8 cellular contexts compared by ENCODE assay signal in genomic region chr10:79070091-79070610, GRCh38. TPM values are rescaled to one million over a fixed set of nuclear protein-coding genes. Genes with fewer than 3 reads are reported as not detected.
DNase-seq lines count a peak whose midpoint lies in the region; ATAC-seq and TF ChIP-seq lines count a peak whose summit lies in the region.

No MANE protein-coding gene starts in this region.

- peak overlapping the region; percentile 83 to 95 for H3K4me3 ChIP-seq in duodenal mucosa (ENCODE audit: low read depth in 1 of 2, low read length in 2 of 2)
- peak overlapping the region; percentile 87 for H3K4me3 ChIP-seq in upper lobe of right lung

- peak overlapping the region; percentile 91 for H3K27ac ChIP-seq in duodenal mucosa (ENCODE audit: low read depth, low read length)
- peak overlapping the region; percentile 94 for H3K27ac ChIP-seq in upper lobe of right lung

- H3K27me3 ChIP-seq in duodenal mucosa (ENCODE audit: control insufficient read depth in 1 of 2, insufficient read depth in 2 of 2, low read length in 2 of 2) = no peaks in the 10 kb centered on the region
- no peaks in the 10 kb centered on the region for H3K27me3 ChIP-seq in upper lobe of right lung

- in situ Hi-C loops in Caki2 (cut with HindIII; ENCODE audit: low pct_unique_long_range_greater_than_20kb, low sequenced_read_pairs) = no loop called here

- ATAC-seq in upper lobe of right lung (peak; percentile 3), HG02678 (IDR thresholded peaks at IDR 0.05; ENCODE audit: unreplicated experiment) (no peak), HG03196 (IDR thresholded peaks at IDR 0.05; ENCODE audit: unreplicated experiment) (no peak), GM19035 (IDR thresholded peaks at IDR 0.05; ENCODE audit: unreplicated experiment) (no peak)

- H3K4me1 ChIP-seq in duodenal mucosa (ENCODE audit: control insufficient read depth in 1 of 2, insufficient read depth in 2 of 2, low read length in 2 of 2) = peaks cover 37 to 54% of the 10 kb centered on the region in 2 donors
- peaks cover 49% of the 10 kb centered on the region for H3K4me1 ChIP-seq in upper lobe of right lung

- DNase-seq in Caki2 (ENCODE audit: low read depth) (peak; percentile 48), NCI-H69 (lab: John Stamatoyannopoulos, UW) (peak; percentile 59), medulla oblongata (ENCODE audit: extremely low spot score) (peak; percentile 38), upper lobe of right lung (peak; percentile 80)

- H3K9me3 ChIP-seq in duodenal mucosa (ENCODE audit: control insufficient read depth in 1 of 2, low read length in 2 of 2) (no peaks in the 10 kb centered on the region), upper lobe of right lung (no peaks in the 10 kb centered on the region)

- no peaks in the 10 kb centered on the region for H3K36me3 ChIP-seq in duodenal mucosa (ENCODE audit: control insufficient read depth in 1 of 2, insufficient read depth in 2 of 2, low read length in 2 of 2)
- no peaks in the 10 kb centered on the region for H3K36me3 ChIP-seq in upper lobe of right lung

- no peak for TF ChIP-seq CTCF in upper lobe of right lung (IDR thresholded peaks at IDR 0.05)

- intact Hi-C loops in upper lobe of right lung (cut with DNase I) = loop anchor here (5.0 kb wide), 1 partner anchor 127 kb away; no protein-coding TSS in a partner anchor

- H3K9ac ChIP-seq in duodenal mucosa (ENCODE audit: low read depth in 1 of 2, low read length in 2 of 2) = peak overlapping the region; percentile 72 to 96

RNA-seq across cellular contexts. Expression of gene ZMIZ1, which starts 1.4 kb away (rescaled TPM):
- 17.4 and 24.1 TPM in 2 replicates for total RNA-seq in Caki2 (2014; rRNA removed; shearing (Covaris generic); ENCODE audit: low replicate concordance)
- total RNA-seq in upper lobe of right lung = 84.7 TPM
